Comparison of ENCODE assay signal across 10 cellular contexts in the genomic region with DNA sequence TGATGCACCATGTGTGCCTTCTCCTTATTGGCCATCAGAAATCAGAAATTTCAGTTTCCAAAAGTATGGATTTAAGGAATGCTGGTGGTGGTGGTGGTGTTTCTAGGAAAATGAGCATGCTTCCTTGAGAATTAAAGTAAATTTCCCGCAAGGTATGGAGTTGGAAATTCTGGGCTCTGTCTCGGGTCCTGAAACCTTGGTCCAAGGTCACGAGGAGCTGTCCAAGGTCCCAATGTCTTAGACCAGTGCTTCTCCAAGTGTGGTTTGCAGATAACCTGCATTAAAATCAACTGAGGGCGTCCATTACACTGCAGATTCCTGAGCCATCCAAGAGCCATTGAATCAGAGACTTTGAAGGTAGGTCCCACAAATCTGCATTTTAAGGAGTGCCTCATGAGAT.
DNase-seq lines count a peak whose midpoint lies in the region; ATAC-seq lines count a peak whose summit lies in the region.
"Had no signal": no experiment of that assay in that cellular context is flagged by ENCODE, and none has a peak within 500 bp of the region (broad histone marks: within the 10 kb centered on the region; RNA-seq: fewer than 3 reads in every experiment).

No MANE protein-coding gene starts in this region.

- DNase-seq in CD1c-positive myeloid dendritic cell (ENCODE audit: extremely low spot score) (peak; percentile 46), HK-2 (ENCODE audit: unreplicated experiment) (peak; percentile 51), UCSD-AML1 (lab: John Stamatoyannopoulos, UW; ENCODE audit: unreplicated experiment) (peak; percentile 21), hepatic stellate cell (ENCODE audit: low spot score) (peak; percentile 7), NCI-H1048 (lab: John Stamatoyannopoulos, UW) (no peak), GM19238 (ENCODE audit: insufficient read length, low spot score) (no peak)
- DNase-seq: aorta had no signal

- ATAC-seq in HG03442 (IDR thresholded peaks at IDR 0.05; ENCODE audit: unreplicated experiment) (no peak), GM18511 (IDR thresholded peaks at IDR 0.05; ENCODE audit: unreplicated experiment) (no peak)
- ATAC-seq: Panc1 had no signal

Comparison
In these comparisons a context has a peak if more than half of its experiments do, and no peak if none do; other contexts are left out.
1. DNase-seq: peak in CD1c-positive myeloid dendritic cell (single experiment), HK-2 (single experiment), UCSD-AML1 (single experiment) and hepatic stellate cell (single experiment); none in NCI-H1048 (single experiment) and GM19238 (single experiment).